24 cellular contexts compared by ENCODE assay signal in genomic region chr16:57914244-57915173, GRCh38. TPM values are rescaled to one million over a fixed set of nuclear protein-coding genes. Genes with fewer than 3 reads are reported as not detected.
"Had no signal": no experiment of that assay in that cellular context is flagged by ENCODE, and none has a peak within 500 bp of the region (broad histone marks: within the 10 kb centered on the region; RNA-seq: fewer than 3 reads in every experiment).

No MANE protein-coding gene starts in this region.

- H3K36me3 Mint-ChIP-seq: activated CD4-positive, alpha-beta memory T cell treated with anti-CD3 and anti-CD28 coated beads for 36 hours; memory B cell; type B pancreatic cell had no signal

- H3K36me3 ChIP-seq: cardiac muscle cell, esophagus squamous epithelium, gastroesophageal sphincter, sigmoid colon, spleen, vagina had no signal

- H3K27ac Mint-ChIP-seq: activated CD4-positive, alpha-beta memory T cell treated with anti-CD3 and anti-CD28 coated beads for 36 hours; activated naive CD8-positive, alpha-beta T cell treated with anti-CD3 and anti-CD28 coated beads, Interleukin-2, amount 50 U/mL, for 24 hours; endodermal cell; memory B cell; nephron; type B pancreatic cell had no signal

- H3K4me1 Mint-ChIP-seq: activated naive CD8-positive, alpha-beta T cell treated with anti-CD3 and anti-CD28 coated beads, Interleukin-2, amount 50 U/mL, for 24 hours; endodermal cell; memory B cell; nephron had no signal

- H3K4me1 ChIP-seq: esophagus squamous epithelium, gastroesophageal sphincter, sigmoid colon, spleen, testis, vagina had no signal

- H3K27me3 Mint-ChIP-seq: activated CD4-positive, alpha-beta memory T cell treated with anti-CD3 and anti-CD28 coated beads for 36 hours had no signal

- H3K27ac ChIP-seq: cardiac muscle cell, esophagus squamous epithelium, gastroesophageal sphincter, sigmoid colon, spleen, testis, vagina had no signal

- DNase-seq: activated CD4-positive, alpha-beta memory T cell treated with anti-CD3 and anti-CD28 coated beads for 36 hours; activated CD4-positive, alpha-beta T cell treated with anti-CD3 and anti-CD28 coated beads for 48 hours; activated effector memory CD4-positive, alpha-beta T cell treated with anti-CD3 and anti-CD28 coated beads, Interleukin-2, amount 50 U/mL, for 16 hours; activated naive CD4-positive, alpha-beta T cell treated with anti-CD3 and anti-CD28 coated beads, Interleukin-2, amount 50 U/mL, for 16 hours; activated naive CD8-positive, alpha-beta T cell treated with anti-CD3 and anti-CD28 coated beads, Interleukin-2, amount 50 U/mL, for 24 hours; cortex of kidney; endodermal cell; esophagus squamous epithelium; head of caudate nucleus; hypothalamus; left colon; nucleus accumbens; sigmoid colon; spleen; stimulated activated CD4-positive, alpha-beta T cell treated with anti-CD3 and anti-CD28 coated beads, Interleukin-4, amount 100 ng/mL, for 1 hour; stimulated activated naive CD4-positive, alpha-beta T cell; testis had no signal

- H3K9me3 ChIP-seq: esophagus squamous epithelium, gastroesophageal sphincter, sigmoid colon, testis, vagina had no signal

- H3K4me3 Mint-ChIP-seq: activated CD4-positive, alpha-beta memory T cell treated with anti-CD3 and anti-CD28 coated beads for 36 hours; activated naive CD8-positive, alpha-beta T cell treated with anti-CD3 and anti-CD28 coated beads, Interleukin-2, amount 50 U/mL, for 24 hours; endodermal cell; memory B cell; nephron; type B pancreatic cell had no signal

- ATAC-seq: activated naive CD8-positive, alpha-beta T cell treated with anti-CD3 and anti-CD28 coated beads, Interleukin-2, amount 50 U/mL, for 24 hours; gastroesophageal sphincter; left colon had no signal

- H3K9me3 Mint-ChIP-seq: activated naive CD8-positive, alpha-beta T cell treated with anti-CD3 and anti-CD28 coated beads, Interleukin-2, amount 50 U/mL, for 24 hours; endodermal cell; memory B cell; nephron; type B pancreatic cell had no signal

- H3K27me3 ChIP-seq: cardiac muscle cell, gastroesophageal sphincter, sigmoid colon, testis, vagina had no signal

- H3K4me3 ChIP-seq: cardiac muscle cell, esophagus squamous epithelium, gastroesophageal sphincter, sigmoid colon, spleen, testis, vagina had no signal

RNA-seq across cellular contexts. Expression of gene CNGB1, which starts 56.4 kb away (rescaled TPM):
- total RNA-seq: activated CD4-positive, alpha-beta memory T cell treated with anti-CD3 and anti-CD28 coated beads for 36 hours; cardiac muscle cell; lower leg skin; spleen; vagina had no signal
- polyA plus RNA-seq: cardiac muscle cell had no signal
